27 cellular contexts compared by ENCODE assay signal in genomic region chr2:101146535-101146934, GRCh38.
"Had no signal": no experiment of that assay in that cellular context is flagged by ENCODE, and none has a peak within 500 bp of the region (broad histone marks: within the 10 kb centered on the region; RNA-seq: fewer than 3 reads in every experiment).

No MANE protein-coding gene starts in this region.

- DNase-seq: activated B cell treated with CpG ODN at 0.5 μM for 24 hours; activated CD4-positive, alpha-beta memory T cell treated with anti-CD3 and anti-CD28 coated beads for 36 hours; activated CD4-positive, alpha-beta T cell treated with anti-CD3 and anti-CD28 coated beads for 1 hour; activated CD4-positive, alpha-beta T cell treated with anti-CD3 and anti-CD28 coated beads, Interleukin-2, amount 10 ng/mL, durations not matched to agents 7 days and 5 days; activated CD8-positive, alpha-beta memory T cell treated with anti-CD3 and anti-CD28 coated beads for 24 hours; activated gamma-delta T cell; activated naive CD4-positive, alpha-beta T cell treated with anti-CD3 and anti-CD28 coated beads for 36 hours; activated T-cell treated with anti-CD3 and anti-CD28 coated beads, Interleukin-2, amount 50 U/mL, for 48 hours; amygdala; MM.1S; NCI-H1092 treated with DMSO at 0.1 percent for 48 hours; NCI-H1436; NCI-H1694 treated with DMSO at 0.1 percent for 48 hours; NCI-H2029 treated with DMSO at 0.1 percent for 48 hours; NCI-H345; NCI-H510A; NCI-H526 treated with DMSO at 0.1 percent for 48 hours; NK-92 treated with Interleukin-12 subunit alpha and Interleukin-12 subunit beta, amount 100 ng/mL, for 24 hours; SHP77 treated with DMSO at 0.1 percent for 48 hours; T-cell; T-helper 2 cell; T1000 had no signal

- FAIRE-seq: astrocyte, RCC 7860, TTC549 had no signal

- H3K27ac ChIP-seq: SK-N-MC had no signal

- ATAC-seq: activated T-helper 17 cell treated with anti-CD3 and anti-CD28 coated beads, Interleukin-2, amount 50 U/mL, for 72 hours; T-cell had no signal

- H3K4me3 ChIP-seq: SK-N-MC had no signal
